8 cellular contexts compared by ENCODE assay signal in the genomic region with DNA sequence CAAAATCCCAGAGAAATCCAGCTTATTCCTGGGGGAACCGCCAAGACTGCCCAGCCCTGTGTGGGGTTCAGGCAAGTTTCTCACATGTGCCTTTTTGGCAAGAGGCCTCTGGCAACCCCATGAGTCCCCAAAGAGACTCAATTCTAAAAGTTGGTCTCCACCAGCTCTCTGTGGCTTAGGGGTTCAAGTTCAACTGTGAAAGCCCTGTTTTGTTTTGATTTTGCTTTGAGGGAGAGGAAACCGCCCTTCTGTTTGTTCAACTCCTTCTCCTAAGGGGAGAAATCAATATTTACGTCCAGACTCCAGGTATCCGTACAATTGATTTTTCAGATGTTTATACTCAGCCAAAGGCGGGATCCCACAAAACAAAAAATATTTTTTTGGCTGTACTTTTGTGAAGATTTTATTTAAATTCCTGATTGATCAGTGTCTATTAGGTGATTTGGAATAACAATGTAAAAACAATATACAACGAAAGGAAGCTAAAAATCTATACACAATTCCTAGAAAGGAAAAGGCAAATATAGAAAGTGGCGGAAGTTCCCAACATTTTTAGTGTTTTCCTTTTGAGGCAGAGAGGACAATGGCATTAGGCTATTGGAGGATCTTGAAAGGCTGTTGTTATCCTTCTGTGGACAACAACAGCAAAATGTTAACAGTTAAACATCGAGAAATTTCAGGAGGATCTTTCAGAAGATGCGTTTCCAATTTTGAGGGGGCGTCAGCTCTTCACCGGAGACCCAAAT. TPM values are rescaled to one million over a fixed set of nuclear protein-coding genes. Genes with fewer than 3 reads are reported as not detected.
DNase-seq lines count a peak whose midpoint lies in the region; ATAC-seq, FAIRE-seq and TF ChIP-seq lines count a peak whose summit lies in the region.

No MANE protein-coding gene starts in this region.

- H3K27me3 ChIP-seq in NT2/D1 (ENCODE audit: insufficient read depth, insufficient read length): no peaks in the 10 kb centered on the region
- H3K27me3 ChIP-seq in H1 (replicated peaks in 1 of 4; ENCODE audit: control insufficient read depth in 3 of 4, extremely low read depth in 1 of 4, insufficient read depth in 3 of 4, low read length in 3 of 4): no peaks in the 10 kb centered on the region

- TF ChIP-seq RAD21 in H1 (IDR thresholded peaks at IDR 0.05 in 1 of 2, conservative IDR thresholded peaks at IDR 0.05 in 1 of 2; ENCODE audit: low read depth in 2 of 2, low read length in 2 of 2): no peak

- H4K5ac ChIP-seq in H1 (ENCODE audit: insufficient read length, low read depth, low read length): peak overlapping the region; percentile 71

- H2BK120ac ChIP-seq in H1 (replicated peaks; ENCODE audit: low read depth, low read length): peak overlapping the region; percentile 85

- H2BK20ac ChIP-seq in H1 (ENCODE audit: low read length): peak overlapping the region; percentile 88; the same call in 1 of the 2 replicates

- H3K79me1 ChIP-seq in H1 (ENCODE audit: low read depth, low read length): peaks cover 1% of the 10 kb centered on the region

- H3K27ac Mint-ChIP-seq in Calu3 (ENCODE audit: unreplicated experiment) (peak overlapping the region; percentile 91), naive B cell (peak overlapping the region in 5 of 6 donors; percentile 10 to 83 (median 52))

- peak overlapping the region; percentile 66 to 98 for H3K4me2 ChIP-seq in H1 (ENCODE audit: insufficient read depth in 1 of 2, low read depth in 2 of 2, low read length in 2 of 2)

- H3K4me3 Mint-ChIP-seq in Calu3 (ENCODE audit: low read depth, unreplicated experiment) (peak overlapping the region; percentile 84), naive B cell (peak overlapping the region in 7 of 8 donors; percentile 65 to 83 (median 70))

- no peak overlapping the region for H2BK15ac ChIP-seq in H1 (ENCODE audit: low read length)

- no peak for TF ChIP-seq EP300 in H1 (IDR thresholded peaks at IDR 0.05; ENCODE audit: borderline replicate concordance in 1 of 2, low read depth in 2 of 2, low read length in 2 of 2)

- no peak overlapping the region; the same call in 1 of the 2 replicates for H2AK5ac ChIP-seq in H1 (ENCODE audit: low read depth, low read length)

- peaks cover 17 to 19% of the 10 kb centered on the region in 2 experiments for H4K20me1 ChIP-seq in H1 (replicated peaks in 1 of 2; ENCODE audit: control insufficient read depth in 1 of 2, insufficient read depth in 2 of 2, low read length in 2 of 2)

- H3K56ac ChIP-seq in H1 (replicated peaks; ENCODE audit: insufficient read length, low read depth, low read length): no peak overlapping the region

- no peak overlapping the region for H3K14ac ChIP-seq in H1 (ENCODE audit: insufficient read length)

- H3K4me3 ChIP-seq in NT2/D1 (ENCODE audit: insufficient read length, low read depth): peak overlapping the region; percentile 99
- peak overlapping the region; percentile 67 to 100 (median 77) for H3K4me3 ChIP-seq in H1 (ENCODE audit: extremely low read depth in 1 of 4, insufficient read depth in 2 of 4, low read depth in 3 of 4, low read length in 4 of 4)

- BruUV-seq in Calu3 (replicated peaks; lab: Mats Ljungman, UMichigan): no TSS peak

- POLR2A ChIA-PET in H1 (lab: Charles Lee; ENCODE audit: partially characterized antibody): interaction anchor here (0.7 to 3.1 kb wide), 13 partner anchors 8 to 273 kb away, joined by 3 to 16 read pairs (median 6); a partner anchor contains a TSS

- H3K9me3 Mint-ChIP-seq in Calu3 (ENCODE audit: low read depth, unreplicated experiment) (no peaks in the 10 kb centered on the region), naive B cell (peaks cover 0 to 18% (median 13%) of the 10 kb centered on the region in 7 donors)

- peaks cover 60% of the 10 kb centered on the region for H3K36me3 Mint-ChIP-seq in Calu3 (ENCODE audit: insufficient read depth, unreplicated experiment)
- no peaks in the 10 kb centered on the region for H3K36me3 Mint-ChIP-seq in naive B cell

- peak overlapping the region; percentile 66 for H3K18ac ChIP-seq in H1 (ENCODE audit: extremely low read depth, low read length)

- H2BK5ac ChIP-seq in H1 (ENCODE audit: low read depth, low read length): peak overlapping the region; percentile 87; the same call in 1 of the 2 replicates

- H3K4me1 Mint-ChIP-seq in Calu3 (ENCODE audit: low read depth, unreplicated experiment) (peaks cover 5% of the 10 kb centered on the region), naive B cell (peaks cover 4 to 31% (median 19%) of the 10 kb centered on the region in 3 donors)

- no peaks in the 10 kb centered on the region for H3K9me3 ChIP-seq in NT2/D1 (ENCODE audit: insufficient read depth, low read length)
- H3K9me3 ChIP-seq in H1 (ENCODE audit: insufficient read depth in 2 of 2, low read depth in 1 of 2, low read length in 1 of 2): no peaks in the 10 kb centered on the region

- no peak for TF ChIP-seq POLR2A in H1 (IDR thresholded peaks at IDR 0.05; ENCODE audit: control extremely low read depth in 1 of 2, low read depth in 2 of 2, low read length in 2 of 2)

- H4K91ac ChIP-seq in H1 (replicated peaks; ENCODE audit: insufficient read length, low read length): peak overlapping the region; percentile 50

- CTCF ChIA-PET in Calu3 (lab: Charles Lee): interaction anchor here (0.6 to 1.4 kb wide), 3 partner anchors 53 to 147 kb away, joined by 3 to 4 read pairs (median 3); no protein-coding TSS in a partner anchor
- CTCF ChIA-PET in H1 (lab: Charles Lee; ENCODE audit: partially characterized antibody): interaction anchor here (0.6 to 1.8 kb wide), 3 partner anchors 16 to 268 kb away, joined by 3 to 4 read pairs (median 4); no protein-coding TSS in a partner anchor

- no peak for TF ChIP-seq CTCF in Calu3 (IDR thresholded peaks at IDR 0.05; ENCODE audit: unreplicated experiment)
- no peak for TF ChIP-seq CTCF in H1 (IDR thresholded peaks at IDR 0.05; ENCODE audit: control extremely low read depth in 1 of 3, insufficient read depth in 1 of 3, low read depth in 1 of 3, low read length in 3 of 3)

- peaks cover 1% of the 10 kb centered on the region for H3K4me1 ChIP-seq in NT2/D1 (ENCODE audit: insufficient read depth, insufficient read length)
- H3K4me1 ChIP-seq in H1 (replicated peaks in 1 of 4; ENCODE audit: control insufficient read depth in 3 of 4, insufficient read depth in 4 of 4, low read length in 3 of 4): peaks cover 7 to 13% (median 9%) of the 10 kb centered on the region in 4 experiments

- H3K23ac ChIP-seq in H1 (ENCODE audit: insufficient read length): no peak overlapping the region

- H3K27ac ChIP-seq in H1 (ENCODE audit: low read depth, low read length): peak overlapping the region; percentile 31; the same call in 1 of the 2 replicates

- FAIRE-seq in H1 (lab: Jason Lieb, UNC): no peak

- H4K8ac ChIP-seq in H1 (ENCODE audit: extremely low read depth, insufficient read depth, low read length): no peak overlapping the region

- WGBS in H1 (ENCODE audit: extremely low coverage in 1 of 2, insufficient coverage in 1 of 2, insufficient read length in 1 of 2, insufficient replicate concordance in 2 of 2, low coverage in 1 of 2, low lambda C conversion rate in 2 of 2, missing lambda C conversion rate in 1 of 2), 2 experiments: 26% methylated on average over 11 of the region's 11 CpGs; no CpG with 5 or more reads in 1 of the 2 experiments

- H3K23me2 ChIP-seq in H1 (ENCODE audit: low read depth, low read length): peaks cover 7% of the 10 kb centered on the region

- intact Hi-C loops in Calu3 (cut with micrococcal nuclease; ENCODE audit: unreplicated experiment): loop anchor here (2.0 kb wide), 1 partner anchor 46 kb away; no protein-coding TSS in a partner anchor

- peaks cover 31 to 33% of the 10 kb centered on the region in 2 experiments for H3K79me2 ChIP-seq in H1 (ENCODE audit: control insufficient read depth in 1 of 2, insufficient read depth in 2 of 2, low read length in 2 of 2)

- no peaks in the 10 kb centered on the region for H3K27me3 Mint-ChIP-seq in Calu3 (ENCODE audit: unreplicated experiment)
- peaks cover 4 to 27% (median 22%) of the 10 kb centered on the region in 3 donors for H3K27me3 Mint-ChIP-seq in naive B cell

- no peak overlapping the region for H2AFZ ChIP-seq in H1 (ENCODE audit: low read length)

- H3K36me3 ChIP-seq in NT2/D1 (ENCODE audit: insufficient read depth, insufficient read length, low read length) (peaks cover 21% of the 10 kb centered on the region), H1 (ENCODE audit: control insufficient read depth in 2 of 4, insufficient read depth in 4 of 4, low read length in 3 of 4) (peaks cover 2 to 29% (median 3%) of the 10 kb centered on the region in 4 experiments; a peak in 5 of 8 replicates)

- DNase-seq in Calu3 (no peak), NT2/D1 (ENCODE audit: low read depth, low spot score) (no peak), H1 (ENCODE audit: low read depth in 1 of 2, low spot score in 2 of 2) (no peak), naive B cell (no peak), COR-L47 (lab: John Stamatoyannopoulos, UW) (no peak), NCI-H1930 (lab: John Stamatoyannopoulos, UW) (no peak), GDM1 (lab: John Stamatoyannopoulos, UW) (no peak)

- ATAC-seq in naive B cell (ENCODE audit: low read depth in 2 of 2) (no peak), GM18498 (IDR thresholded peaks at IDR 0.05; ENCODE audit: unreplicated experiment) (no peak)

- H3K9ac ChIP-seq in NT2/D1 (ENCODE audit: insufficient read length, low read depth): peak overlapping the region; percentile 99
- H3K9ac ChIP-seq in H1 (replicated peaks in 1 of 4; ENCODE audit: extremely low read depth in 1 of 4, low read depth in 3 of 4, low read length in 3 of 4): peak overlapping the region in 3 of 4 experiments; percentile 61 to 79 (median 77); a peak in 5 of 7 replicates

- H3K4ac ChIP-seq in H1 (replicated peaks; ENCODE audit: insufficient read length, low read depth, low read length): peak overlapping the region; percentile 73

- peak overlapping the region; percentile 89; the same call in 1 of the 2 replicates for H2BK12ac ChIP-seq in H1 (ENCODE audit: low read depth, low read length)

TF ChIP-seq in H1, 55 proteins besides CTCF, POLR2A, EP300 and RAD21 (continues in another document):
- TF ChIP-seq ZNF274 (IDR thresholded peaks at IDR 0.05; ENCODE audit: borderline replicate concordance, extremely low read depth, low read length): no peak
- no peak for TF ChIP-seq RXRA (IDR thresholded peaks at IDR 0.05; ENCODE audit: insufficient read depth, low read depth, low read length)
- no peak for TF ChIP-seq JUND (IDR thresholded peaks at IDR 0.05; ENCODE audit: low read length)
- no peak for TF ChIP-seq CHD2 (IDR thresholded peaks at IDR 0.05; ENCODE audit: low read length)

RNA-seq across cellular contexts. Expression of a gene that starts 0.6 kb away (rescaled TPM):
- total RNA-seq in Calu3 (2022): 289 and 294 TPM in 2 replicates
- total RNA-seq in H1 (2021; fragmentation: NEBNext Ultra II Directional; extraction: Animal tissue kit (Norgen Biotek cat#: 25700)): 118 and 119 TPM in 2 replicates
- 70.1 and 85.9 TPM in 2 replicates for polyA plus RNA-seq in H1 (2011; rRNA removed)
- 53.4 TPM for polyA plus RNA-seq in H1 (2011; cell fraction: cytosol; rRNA removed)
- polyA plus RNA-seq in H1 (2011; cell fraction: nucleus; rRNA removed): 101 TPM
- 80.2 to 99.5 TPM (median 83.2 TPM) in 4 replicates for polyA plus RNA-seq in H1 (2012, experiment 1 of 2)
- polyA plus RNA-seq in H1 (2012, experiment 2 of 2): 59.0 TPM
- polyA plus RNA-seq in H1 (2013, experiment 1 of 2): 147 TPM
- polyA plus RNA-seq in H1 (2013, experiment 2 of 2): 142 TPM
- polyA minus RNA-seq in H1 (2011; rRNA and poly(A)+ RNA removed): 153 and 180 TPM in 2 replicates
- 94.0 TPM for polyA minus RNA-seq in H1 (2011; cell fraction: cytosol; rRNA and poly(A)+ RNA removed)
- polyA minus RNA-seq in H1 (2011; cell fraction: nucleus; rRNA and poly(A)+ RNA removed): 131 TPM
- 1 to 10 TPM in 3 of 6 donors, under 1 TPM in 3; 0.35 to 2.6 (median 1.0) TPM for polyA plus RNA-seq in naive B cell (ENCODE audit: low read depth in 6 of 6)
